1 cellular context compared by ENCODE assay signal in the genomic region with DNA sequence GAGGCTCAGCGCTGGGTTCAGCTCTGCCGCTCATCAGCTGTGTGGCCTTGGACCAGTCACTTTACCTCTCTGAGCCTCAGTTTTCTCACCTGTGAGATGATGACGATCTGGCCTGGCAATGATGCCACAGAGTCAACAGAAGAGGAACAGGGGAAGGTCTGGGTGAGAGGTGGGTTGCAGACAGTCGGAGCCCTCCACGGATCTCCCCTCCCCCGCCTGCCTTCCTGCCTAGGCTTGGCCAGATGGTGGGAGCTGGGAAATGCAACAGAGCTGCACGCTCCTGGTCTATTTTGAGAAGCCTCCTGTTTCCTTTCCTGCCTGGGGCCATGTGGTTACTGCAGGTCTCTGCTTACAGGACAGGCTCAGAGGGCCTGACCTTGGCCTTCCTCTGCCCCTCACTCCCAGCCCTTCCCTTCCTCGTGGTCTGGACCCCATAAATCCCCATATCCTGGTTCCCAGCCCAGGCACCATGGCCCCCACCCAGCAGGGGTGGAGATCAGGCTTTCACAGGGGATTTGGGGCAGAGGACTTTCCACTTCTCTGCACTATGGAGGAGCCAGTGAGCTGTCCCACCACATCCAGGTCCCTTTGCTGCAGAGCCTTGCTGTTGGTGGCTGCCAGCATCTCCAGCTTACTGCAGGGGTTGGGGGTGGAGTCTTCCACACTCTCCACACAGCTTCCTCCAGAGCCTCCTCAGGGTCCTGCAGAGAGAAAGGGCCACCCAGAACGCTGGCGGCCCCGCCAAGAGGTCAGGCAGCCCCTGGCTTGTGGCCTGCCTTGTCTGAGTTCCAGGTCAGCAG.
TF ChIP-seq lines count a peak whose summit lies in the region.

No MANE protein-coding gene starts in this region.

TF ChIP-seq in IMR-90, 13 proteins besides CTCF, POLR2A, EP300 and RAD21:
- TF ChIP-seq, protein P1, sequence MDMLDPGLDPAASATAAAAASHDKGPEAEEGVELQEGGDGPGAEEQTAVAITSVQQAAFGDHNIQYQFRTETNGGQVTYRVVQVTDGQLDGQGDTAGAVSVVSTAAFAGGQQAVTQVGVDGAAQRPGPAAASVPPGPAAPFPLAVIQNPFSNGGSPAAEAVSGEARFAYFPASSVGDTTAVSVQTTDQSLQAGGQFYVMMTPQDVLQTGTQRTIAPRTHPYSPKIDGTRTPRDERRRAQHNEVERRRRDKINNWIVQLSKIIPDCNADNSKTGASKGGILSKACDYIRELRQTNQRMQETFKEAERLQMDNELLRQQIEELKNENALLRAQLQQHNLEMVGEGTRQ (IDR thresholded peaks at IDR 0.05; ENCODE audit: low read depth, low read length), result no peak
